Comparison of ENCODE assay signal across 19 cellular contexts in the genomic region with DNA sequence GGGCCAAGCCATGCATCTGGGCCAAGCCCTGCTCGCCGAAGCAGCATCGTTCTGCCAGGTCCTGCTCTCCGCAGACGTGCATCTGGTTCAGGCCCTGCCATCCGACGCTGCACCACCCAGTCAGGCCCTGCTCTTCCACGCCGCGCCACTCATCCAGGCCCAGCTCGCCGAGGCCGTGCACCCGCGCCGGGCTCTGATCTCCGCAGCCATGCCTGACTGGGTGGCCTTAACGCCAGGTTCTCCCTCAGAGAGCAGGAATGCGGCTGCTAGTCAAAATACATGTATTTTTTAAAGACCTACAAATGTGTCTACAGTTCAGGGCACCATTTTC.
DNase-seq lines count a peak whose midpoint lies in the region; ATAC-seq and TF ChIP-seq lines count a peak whose summit lies in the region.
"Had no signal": no experiment of that assay in that cellular context is flagged by ENCODE, and none has a peak within 500 bp of the region (broad histone marks: within the 10 kb centered on the region; RNA-seq: fewer than 3 reads in every experiment).

No MANE protein-coding gene starts in this region.

- no peak for TF ChIP-seq POLR2A in testis (IDR thresholded peaks at IDR 0.05)

- intact Hi-C loops in mucosa of descending colon (cut with DNase I, micrococcal nuclease) (no loop called here), testis (cut with DNase I; ENCODE audit: low total_unique reads) (no loop called here)

- H2AFZ ChIP-seq in smooth muscle cell (ENCODE audit: low read depth), result no peak overlapping the region
- H2AFZ ChIP-seq: GM23248 had no signal

- H3K36me3 ChIP-seq in mucosa of descending colon (ENCODE audit: low read depth) (no peaks in the 10 kb centered on the region), testis (ENCODE audit: low read depth, missing control alignments) (no peaks in the 10 kb centered on the region), smooth muscle cell (ENCODE audit: low read depth) (no peaks in the 10 kb centered on the region)
- H3K36me3 ChIP-seq: BLaER1 had no signal

- H3K9ac ChIP-seq in smooth muscle cell (ENCODE audit: low read depth), result no peak overlapping the region
- H3K9ac ChIP-seq: BLaER1, GM23248 had no signal

- WGBS in testis, 2 donors, result 62 to 77% methylated on average over 10 to 19 of the region's 19 CpGs
- WGBS in smooth muscle cell (ENCODE audit: low lambda C conversion rate), result 94% methylated on average over 19 of the region's 19 CpGs

- ATAC-seq in mucosa of descending colon, result peak; percentile 8
- ATAC-seq: A549; CD8-positive, alpha-beta T cell; HCT116 had no signal

- H3K79me2 ChIP-seq in smooth muscle cell (ENCODE audit: low read depth), result no peaks in the 10 kb centered on the region

- DNase-seq in HT1080 (ENCODE audit: low read depth) (peak; percentile 0), mucosa of descending colon (peak in 1 of 3 donors; percentile 36), testis (no peak), HuH-7 (ENCODE audit: low spot score) (no peak), Ammon's horn (ENCODE audit: low spot score) (no peak), ecto neural progenitor cell (ENCODE audit: low spot score) (no peak), smooth muscle cell (lab: John Stamatoyannopoulos, UW; ENCODE audit: unreplicated experiment) (no peak)
- DNase-seq: 8988T; Caco-2; CD4-positive, CD25-positive, alpha-beta regulatory T cell; CD8-positive, alpha-beta T cell; DMS153; DND-41; GM23248; H9 had no signal

- H3K9me3 ChIP-seq in mucosa of descending colon (peaks cover 62% of the 10 kb centered on the region), testis (no peaks in the 10 kb centered on the region), smooth muscle cell (replicated peaks; ENCODE audit: low read depth) (no peaks in the 10 kb centered on the region)
- H3K9me3 ChIP-seq: A549, Caco-2 had no signal

- H3F3A ChIP-seq in smooth muscle cell (ENCODE audit: low read depth), result no peaks in the 10 kb centered on the region

- H3K4me1 ChIP-seq in mucosa of descending colon (ENCODE audit: low read depth), result no peaks in the 10 kb centered on the region
- H3K4me1 ChIP-seq in testis, result no peaks in the 10 kb centered on the region
- H3K4me1 ChIP-seq in smooth muscle cell (ENCODE audit: low read depth), result no peaks in the 10 kb centered on the region
- H3K4me1 ChIP-seq: A549, BLaER1, Caco-2 had no signal

- H3K4me3 ChIP-seq in mucosa of descending colon (no peak overlapping the region), testis (peak overlapping the region; percentile 41 to 46), smooth muscle cell (no peak overlapping the region)
- H3K4me3 ChIP-seq: A549, BLaER1, GM23248 had no signal

- H3K27me3 ChIP-seq in testis (no peaks in the 10 kb centered on the region), smooth muscle cell (ENCODE audit: low read depth) (no peaks in the 10 kb centered on the region)
- H3K27me3 ChIP-seq: BLaER1 had no signal

- H3K4me2 ChIP-seq in smooth muscle cell, result no peak overlapping the region
- H3K4me2 ChIP-seq: A549, BLaER1 had no signal

- no peak overlapping the region for H3K27ac ChIP-seq in testis
- no peak overlapping the region for H3K27ac ChIP-seq in smooth muscle cell (ENCODE audit: low read depth)
- H3K27ac ChIP-seq: A549, BLaER1, C4-2B, GM23248 had no signal

- no peaks in the 10 kb centered on the region for H4K20me1 ChIP-seq in smooth muscle cell (ENCODE audit: low read depth)
- H4K20me1 ChIP-seq: BLaER1 had no signal

- TF ChIP-seq CTCF in mucosa of descending colon (IDR thresholded peaks at IDR 0.05), result no peak
- TF ChIP-seq CTCF in testis (IDR thresholded peaks at IDR 0.05), result no peak
- no peak for TF ChIP-seq CTCF in smooth muscle cell (IDR thresholded peaks at IDR 0.05; ENCODE audit: borderline replicate concordance, insufficient read depth, poor library complexity, severe bottlenecking)

Comparison
In these comparisons a context has a peak if more than half of its experiments do, and no peak if none do; other contexts are left out.
1. H3K4me3 ChIP-seq: peak in testis (2 of 2); none in mucosa of descending colon (single experiment) and smooth muscle cell (single experiment).